17 cellular contexts compared by ENCODE assay signal in the genomic region with DNA sequence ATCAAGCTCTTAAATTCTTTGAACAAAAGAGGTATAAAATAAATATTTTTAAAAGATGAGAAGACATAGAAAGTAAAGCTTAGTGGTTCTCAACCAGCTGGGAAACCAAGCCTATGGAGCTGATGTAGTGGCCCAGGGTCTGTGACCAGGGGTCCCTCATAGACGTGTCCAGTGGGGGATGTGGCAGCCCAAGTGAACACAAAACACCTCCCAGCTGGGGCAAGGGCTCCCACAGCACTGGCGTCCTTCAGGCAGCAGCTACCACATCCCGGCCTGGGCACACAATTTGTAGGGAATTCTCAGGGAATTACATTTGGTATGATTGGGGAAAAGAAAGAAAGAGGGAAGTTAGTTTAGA.
"Had no signal": no experiment of that assay in that cellular context is flagged by ENCODE, and none has a peak within 500 bp of the region (broad histone marks: within the 10 kb centered on the region; RNA-seq: fewer than 3 reads in every experiment).

No MANE protein-coding gene starts in this region.

- H3K27me3 Mint-ChIP-seq: activated naive CD8-positive, alpha-beta T cell; stimulated activated naive CD8-positive, alpha-beta T cell treated with anti-CD3 and anti-CD28 coated beads, Interleukin-15, amount 100 ng/mL, for 72 hours had no signal

- H3K27me3 ChIP-seq: body of pancreas, foreskin keratinocyte, right lobe of liver, testis, upper lobe of left lung had no signal

- H3K9me3 ChIP-seq: body of pancreas, prostate gland, right lobe of liver, testis, upper lobe of left lung had no signal

- H3K4me3 Mint-ChIP-seq: activated naive CD8-positive, alpha-beta T cell; central memory CD8-positive, alpha-beta T cell; neural crest cell; stimulated activated naive CD8-positive, alpha-beta T cell treated with anti-CD3 and anti-CD28 coated beads, Interleukin-15, amount 100 ng/mL, for 72 hours; WTC11 had no signal

- H3K9me3 Mint-ChIP-seq: central memory CD8-positive, alpha-beta T cell; WTC11 had no signal

- H3K36me3 Mint-ChIP-seq: activated naive CD8-positive, alpha-beta T cell; WTC11 had no signal

- H3K27ac ChIP-seq: body of pancreas, coronary artery, foreskin keratinocyte, prostate gland, right lobe of liver, testis, upper lobe of left lung had no signal

- H3K4me1 ChIP-seq: body of pancreas, prostate gland, right lobe of liver, testis had no signal

- H3K36me3 ChIP-seq: prostate gland, right lobe of liver, upper lobe of left lung had no signal

- H3K27ac Mint-ChIP-seq: activated naive CD8-positive, alpha-beta T cell; stimulated activated naive CD8-positive, alpha-beta T cell treated with anti-CD3 and anti-CD28 coated beads, Interleukin-15, amount 100 ng/mL, for 72 hours; WTC11 had no signal

- ATAC-seq: body of pancreas, left ventricle myocardium superior, right lobe of liver, WTC11 had no signal

- H3K4me3 ChIP-seq: body of pancreas, coronary artery, prostate gland, right lobe of liver, smooth muscle cell, testis, upper lobe of left lung had no signal

- DNase-seq: activated gamma-delta T cell; amygdala; glutamatergic neuron; left ventricle myocardium superior; right lobe of liver; stimulated activated naive CD8-positive, alpha-beta T cell treated with anti-CD3 and anti-CD28 coated beads, Interleukin-15, amount 100 ng/mL, for 72 hours; testis had no signal

- H3K4me2 ChIP-seq: smooth muscle cell had no signal

- H3K4me1 Mint-ChIP-seq: central memory CD8-positive, alpha-beta T cell; neural crest cell; WTC11 had no signal
